Comparison of ENCODE assay signal across 17 cellular contexts in the genomic region with DNA sequence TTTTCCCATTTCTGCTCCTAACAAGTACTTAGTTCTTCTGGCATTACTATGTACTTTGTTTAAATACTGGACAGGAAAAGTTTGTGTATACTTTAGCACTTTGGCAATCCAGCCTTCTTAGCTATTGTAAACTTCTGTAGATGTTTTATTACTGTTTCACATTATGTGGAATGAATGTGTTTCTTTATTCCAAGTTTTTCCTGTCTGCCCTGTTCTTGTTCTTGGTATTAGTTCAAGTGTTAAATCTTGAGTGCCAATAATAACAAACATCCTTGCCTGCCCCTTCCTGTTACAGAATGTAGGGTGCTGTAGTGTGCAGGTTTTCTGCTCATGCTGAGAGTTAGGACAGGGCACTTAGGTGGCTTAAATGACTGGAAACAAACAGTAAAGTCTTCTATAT. TPM values are rescaled to one million over a fixed set of nuclear protein-coding genes. Genes with fewer than 3 reads are reported as not detected.
DNase-seq lines count a peak whose midpoint lies in the region; ATAC-seq, FAIRE-seq and TF ChIP-seq lines count a peak whose summit lies in the region.
"Had no signal": no experiment of that assay in that cellular context is flagged by ENCODE, and none has a peak within 500 bp of the region (broad histone marks: within the 10 kb centered on the region; RNA-seq: fewer than 3 reads in every experiment).

No MANE protein-coding gene starts in this region.

- DNase-seq in HT1080 (ENCODE audit: low read depth) (peak; percentile 18), cardiac fibroblast (ENCODE audit: low read depth in 2 of 2) (peak; percentile 43 to 65), prostate gland (ENCODE audit: low spot score) (peak; percentile 63), brain microvascular endothelial cell (no peak), PC-3 (no peak), GM12892 (ENCODE audit: insufficient read length) (no peak)
- DNase-seq: activated B cell treated with CpG ODN at 0.5 μM for 24 hours, COR-L47, GOT3, MM.1S, NCI-H2029 treated with DMSO at 0.1 percent for 48 hours, NCI-H774, T-helper 1 cell, uterus had no signal

- no TSS peak for BruUV-seq in PC-3 (replicated peaks; lab: Mats Ljungman, UMichigan)

- POLR2A ChIA-PET in PC-3 (lab: Charles Lee; ENCODE audit: unreplicated experiment) = no interaction called here

- peaks cover 8 to 32% (median 9%) of the 10 kb centered on the region in 3 donors for H3K4me1 ChIP-seq in gastroesophageal sphincter
- H3K4me1 ChIP-seq in prostate gland (replicated peaks) = peaks cover 10% of the 10 kb centered on the region
- no peaks in the 10 kb centered on the region for H3K4me1 ChIP-seq in PC-3 (ENCODE audit: insufficient read depth, low read length)
- H3K4me1 ChIP-seq: uterus had no signal

- no peaks in the 10 kb centered on the region for H3K9me2 ChIP-seq in PC-3 (replicated peaks; ENCODE audit: low read length)

- no peaks in the 10 kb centered on the region for H3F3A ChIP-seq in PC-3 (ENCODE audit: low read length, unreplicated experiment)

- H3K4me3 ChIP-seq in cardiac fibroblast (replicated peaks in 1 of 2; ENCODE audit: low read depth in 2 of 2, low read length in 2 of 2) (no peak overlapping the region), gastroesophageal sphincter (no peak overlapping the region), prostate gland (no peak overlapping the region), brain microvascular endothelial cell (ENCODE audit: low read depth, low read length) (no peak overlapping the region), PC-3 (ENCODE audit: low read length) (no peak overlapping the region)
- H3K4me3 ChIP-seq: uterus had no signal

- no peak overlapping the region for H3K4me2 ChIP-seq in PC-3 (ENCODE audit: low read length)

- H3K9me3 ChIP-seq in gastroesophageal sphincter (peaks cover 0 to 2% (median 0%) of the 10 kb centered on the region in 3 donors), prostate gland (no peaks in the 10 kb centered on the region), PC-3 (ENCODE audit: low read length) (no peaks in the 10 kb centered on the region)
- H3K9me3 ChIP-seq: uterus had no signal

- no peak for ATAC-seq in gastroesophageal sphincter
- no peak for ATAC-seq in PC-3
- ATAC-seq in HG03520 (IDR thresholded peaks at IDR 0.05; ENCODE audit: unreplicated experiment) = no peak

- TF ChIP-seq POLR2A in gastroesophageal sphincter (IDR thresholded peaks at IDR 0.05) (no peak), prostate gland (IDR thresholded peaks at IDR 0.05) (no peak), GM12892 (IDR thresholded peaks at IDR 0.05; ENCODE audit: low read depth, low read length) (no peak)

- H3K27me3 ChIP-seq in gastroesophageal sphincter (no peaks in the 10 kb centered on the region), prostate gland (replicated peaks; ENCODE audit: insufficient read depth) (no peaks in the 10 kb centered on the region), brain microvascular endothelial cell (replicated peaks) (no peaks in the 10 kb centered on the region), PC-3 (ENCODE audit: low read length) (no peaks in the 10 kb centered on the region)
- H3K27me3 ChIP-seq: uterus had no signal

- no peak overlapping the region for H2AFZ ChIP-seq in PC-3 (ENCODE audit: low read length)

- no peak for TF ChIP-seq EP300 in gastroesophageal sphincter (IDR thresholded peaks at IDR 0.05)

- in situ Hi-C loops in brain microvascular endothelial cell (cut with HindIII; ENCODE audit: low pct_ligation_motif_present, low sequenced_read_pairs) = no loop called here

- H3K79me2 ChIP-seq in PC-3 (ENCODE audit: low read length) = no peaks in the 10 kb centered on the region

- no peak for FAIRE-seq in GM12892 (lab: Jason Lieb, UNC)
- FAIRE-seq: islet of Langerhans had no signal

- no peaks in the 10 kb centered on the region for H4K20me1 ChIP-seq in PC-3 (ENCODE audit: low read length)

- H3K9ac ChIP-seq in PC-3 (ENCODE audit: low read length) = no peak overlapping the region

- intact Hi-C loops in prostate gland (cut with DNase I) (no loop called here), PC-3 (cut with micrococcal nuclease) (no loop called here)

- CTCF ChIA-PET in PC-3 (lab: Charles Lee) = no interaction called here

- TF ChIP-seq CTCF in cardiac fibroblast (IDR thresholded peaks at IDR 0.05; ENCODE audit: low read depth, low read length) (no peak), gastroesophageal sphincter (IDR thresholded peaks at IDR 0.05) (no peak), prostate gland (IDR thresholded peaks at IDR 0.05) (peak in 1 of 4 experiments; percentile 23), brain microvascular endothelial cell (IDR thresholded peaks at IDR 0.05; ENCODE audit: low read depth, low read length, missing control alignments) (no peak), PC-3 (conservative IDR thresholded peaks at IDR 0.05; ENCODE audit: low read depth, low read length) (no peak)

- H3K36me3 ChIP-seq in gastroesophageal sphincter = no peaks in the 10 kb centered on the region
- no peaks in the 10 kb centered on the region for H3K36me3 ChIP-seq in prostate gland
- no peaks in the 10 kb centered on the region for H3K36me3 ChIP-seq in brain microvascular endothelial cell (replicated peaks)
- no peaks in the 10 kb centered on the region for H3K36me3 ChIP-seq in PC-3 (ENCODE audit: low read depth, low read length)
- H3K36me3 ChIP-seq: uterus had no signal

- H3K27ac ChIP-seq in gastroesophageal sphincter (peak overlapping the region in 3 of 4 donors; percentile 4 to 35 (median 8)), prostate gland (no peak overlapping the region), brain microvascular endothelial cell (no peak overlapping the region), PC-3 (ENCODE audit: low read length) (no peak overlapping the region)
- H3K27ac ChIP-seq: uterus had no signal

RNA-seq across cellular contexts. Expression of a gene that starts 7.3 kb away (rescaled TPM):
- total RNA-seq in HT1080 (2014; rRNA removed; shearing (Covaris generic)) = 0.08 TPM in 1 of 2 replicates, not detected in the other
- polyA plus RNA-seq in HT1080 (2015; cell fraction: cytosol; rRNA removed) = 0.11 TPM in 1 of 2 replicates, not detected in the other
- polyA plus RNA-seq in HT1080 (2015; cell fraction: nucleus; rRNA removed) = 0.76 TPM in 1 of 2 replicates, not detected in the other
- total RNA-seq in gastroesophageal sphincter (1 to 10 TPM in 2 of 4 donors, under 1 TPM in 2; 0.58 to 3.1 (median 1.4) TPM), prostate gland (1 to 10 TPM in 1 of 2 donors, not detected in 1; 1.9 TPM), PC-3 (2014; rRNA removed) (0.26 TPM in 1 of 2 replicates, not detected in the other)
- not detected for polyA plus RNA-seq in GM12892 (2012; ENCODE audit: missing spikeins)
- total RNA-seq: activated B cell treated with CpG ODN at 0.5 μM for 24 hours had no signal

RNA-seq across cellular contexts. Expression of a gene that starts 50.4 kb away (rescaled TPM):
- total RNA-seq in HT1080 (2014; rRNA removed; shearing (Covaris generic)) = 11.5 and 11.9 TPM in 2 replicates
- polyA plus RNA-seq in HT1080 (2015; cell fraction: cytosol; rRNA removed) = 10.0 and 13.6 TPM in 2 replicates
- polyA plus RNA-seq in HT1080 (2015; cell fraction: nucleus; rRNA removed) = 21.9 and 25.6 TPM in 2 replicates
- 10 to 100 TPM in 3 of 4 donors, 1 to 10 TPM in 1; 8.0 to 27.1 (median 18.0) TPM for total RNA-seq in gastroesophageal sphincter
- 10 to 100 TPM; 10.8 to 13.6 TPM for total RNA-seq in prostate gland
- 8.0 and 15.0 TPM in 2 replicates for total RNA-seq in PC-3 (2014; rRNA removed)
- not detected for polyA plus RNA-seq in GM12892 (2012; ENCODE audit: missing spikeins)

Comparison
In these comparisons a context has a peak if more than half of its experiments do, and no peak if none do; other contexts are left out.
1. DNase-seq: peak in HT1080 (single experiment), cardiac fibroblast (2 of 2) and prostate gland (single experiment); none in brain microvascular endothelial cell (single experiment), PC-3 (single experiment) and GM12892 (single experiment).
2. H3K27ac ChIP-seq: peak in gastroesophageal sphincter (3 of 4); none in prostate gland (0 of 2), brain microvascular endothelial cell (single experiment) and PC-3 (single experiment).